8 cellular contexts compared by ENCODE assay signal in genomic region chr1:241519308-241520079, GRCh38. TPM values are rescaled to one million over a fixed set of nuclear protein-coding genes. Genes with fewer than 3 reads are reported as not detected.
DNase-seq lines count a peak whose midpoint lies in the region; ATAC-seq, FAIRE-seq and TF ChIP-seq lines count a peak whose summit lies in the region.

TSS of gene FH (minus strand) at chr1:241519755. CDS start at chr1:241519722, 33 bp downstream.

- H3K4me1 ChIP-seq in right atrium auricular region (peaks cover 0 to 22% of the 10 kb centered on the region in 2 donors), psoas muscle (peaks cover 23% of the 10 kb centered on the region)

- ATAC-seq in GM18498 (IDR thresholded peaks at IDR 0.05; ENCODE audit: unreplicated experiment) (peak; percentile 98), HG02938 (IDR thresholded peaks at IDR 0.05; ENCODE audit: unreplicated experiment) (peak; percentile 98), psoas muscle (peak; percentile 99)

- H3K36me3 ChIP-seq in right atrium auricular region (peaks cover 4% of the 10 kb centered on the region), psoas muscle (ENCODE audit: insufficient read depth in 1 of 2, low read depth in 1 of 2) (peaks cover 0 to 23% of the 10 kb centered on the region in 2 donors)

- peak; percentile 74 to 89 for DNase-seq in NCI-H187 (lab: John Stamatoyannopoulos, UW)
- peak; percentile 81 to 96 (median 90) for DNase-seq in T-helper 2 cell
- peak; percentile 98 for DNase-seq in right atrium auricular region (ENCODE audit: low spot score)
- peak; percentile 95 to 96 for DNase-seq in psoas muscle
- DNase-seq in urothelium cell line (ENCODE audit: low spot score) = peak; percentile 93

- H3K27me3 ChIP-seq in right atrium auricular region (no peaks in the 10 kb centered on the region), psoas muscle (ENCODE audit: insufficient read depth in 3 of 3, low read length in 2 of 3) (peaks cover 0 to 3% (median 0%) of the 10 kb centered on the region in 3 donors)

- no peaks in the 10 kb centered on the region for H3K9me3 ChIP-seq in right atrium auricular region
- no peaks in the 10 kb centered on the region for H3K9me3 ChIP-seq in psoas muscle

- TF ChIP-seq CTCF in right atrium auricular region (IDR thresholded peaks at IDR 0.05) (no peak), psoas muscle (IDR thresholded peaks at IDR 0.05) (no peak)

- intact Hi-C loops in psoas muscle (cut with DNase I) = loop anchor here (5.0 to 10.0 kb wide), 2 partner anchors 123 to 325 kb away; partner anchors contain the start of genes CHML (in 1 of the 2), EXO1 (in 1 of the 2) and OPN3 (in 1 of the 2)

- peak within 1 kb of the TSS; percentile 68 for H3K27ac ChIP-seq in angular gyrus (ENCODE audit: low read depth, low read length)
- H3K27ac ChIP-seq in right atrium auricular region = peak within 1 kb of the TSS; percentile 85 to 97
- peak within 1 kb of the TSS; percentile 87 for H3K27ac ChIP-seq in psoas muscle

- peak within 1 kb of the TSS; percentile 77 to 92 for H3K4me3 ChIP-seq in right atrium auricular region
- peak within 1 kb of the TSS; percentile 92 for H3K4me3 ChIP-seq in psoas muscle

- no peak for FAIRE-seq in urothelium cell line (lab: Jason Lieb, UNC)

- 0% methylated on average over 55 to 70 of the region's 70 CpGs for WGBS in psoas muscle, 3 donors

RNA-seq across cellular contexts. Expression of gene FH, which starts in this region (rescaled TPM):
- 100 to 1,000 TPM; 104 to 170 TPM for total RNA-seq in right atrium auricular region
- total RNA-seq in psoas muscle = 100 to 1,000 TPM; 111 to 164 (median 140) TPM
- 100 to 1,000 TPM; 105 to 124 (median 105) TPM for polyA plus RNA-seq in psoas muscle

Comparison
In these comparisons a context has a peak if more than half of its experiments do, and no peak if none do; other contexts are left out.
1. Peak in every context shown above with its lines: DNase-seq, ATAC-seq, H3K4me3 ChIP-seq and H3K27ac ChIP-seq.